Comparison of ENCODE assay signal across 16 cellular contexts in the genomic region with DNA sequence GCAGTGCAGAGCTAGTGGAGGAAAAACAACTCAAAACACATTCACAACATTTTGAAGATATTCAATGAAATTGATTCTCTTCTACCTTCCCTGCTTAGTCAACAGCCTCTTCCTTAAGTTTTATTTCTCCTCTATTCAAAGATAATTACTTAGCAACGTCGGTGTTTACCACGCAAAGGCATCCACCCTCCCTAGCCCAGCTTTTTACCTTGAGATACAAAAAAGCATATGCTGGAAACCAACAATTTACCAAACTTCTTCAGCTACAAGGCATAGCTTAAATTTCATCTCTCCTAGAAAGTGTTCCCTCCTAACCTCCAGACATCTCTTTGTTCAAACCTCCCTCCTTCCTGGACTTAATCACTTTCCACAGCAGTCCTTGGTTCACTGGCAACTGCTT.
DNase-seq lines count a peak whose midpoint lies in the region; ATAC-seq and TF ChIP-seq lines count a peak whose summit lies in the region.
"Had no signal": no experiment of that assay in that cellular context is flagged by ENCODE, and none has a peak within 500 bp of the region (broad histone marks: within the 10 kb centered on the region; RNA-seq: fewer than 3 reads in every experiment).

No MANE protein-coding gene starts in this region.

- H3K4me1 Mint-ChIP-seq in activated CD4-positive, alpha-beta T cell treated with anti-CD3 and anti-CD28 coated beads for 36 hours = peaks cover 48% of the 10 kb centered on the region
- H3K4me1 Mint-ChIP-seq in brain = peaks cover 63% of the 10 kb centered on the region
- H3K4me1 Mint-ChIP-seq in neural progenitor cell = peaks cover 57% of the 10 kb centered on the region
- peaks cover 43% of the 10 kb centered on the region for H3K4me1 Mint-ChIP-seq in activated CD8-positive, alpha-beta memory T cell treated with anti-CD3 and anti-CD28 coated beads, Interleukin-2, amount 10 ng/mL, durations not matched to agents 7 days and 5 days

- H3K9me3 ChIP-seq in Loucy (ENCODE audit: insufficient read depth, low read depth, low read length) = no peaks in the 10 kb centered on the region
- H3K9me3 ChIP-seq in neural progenitor cell (ENCODE audit: low read depth) = no peaks in the 10 kb centered on the region
- H3K9me3 ChIP-seq: adrenal gland, prostate gland, transverse colon had no signal

- H3K27me3 Mint-ChIP-seq in activated CD4-positive, alpha-beta T cell treated with anti-CD3 and anti-CD28 coated beads for 36 hours = peaks cover 31% of the 10 kb centered on the region
- peaks cover 46% of the 10 kb centered on the region for H3K27me3 Mint-ChIP-seq in brain
- H3K27me3 Mint-ChIP-seq in neural progenitor cell (ENCODE audit: insufficient read depth, low read depth) = peaks cover 4% of the 10 kb centered on the region
- peaks cover 70% of the 10 kb centered on the region for H3K27me3 Mint-ChIP-seq in activated CD8-positive, alpha-beta memory T cell treated with anti-CD3 and anti-CD28 coated beads, Interleukin-2, amount 10 ng/mL, durations not matched to agents 7 days and 5 days

- POLR2A ChIA-PET in activated CD4-positive, alpha-beta T cell treated with anti-CD3 and anti-CD28 coated beads for 36 hours (lab: Charles Lee) = no interaction called here

- ATAC-seq in activated CD4-positive, alpha-beta T cell treated with anti-CD3 and anti-CD28 coated beads for 36 hours = no peak
- ATAC-seq in activated CD8-positive, alpha-beta memory T cell treated with anti-CD3 and anti-CD28 coated beads, Interleukin-2, amount 10 ng/mL, durations not matched to agents 7 days and 5 days = no peak

- peak overlapping the region; percentile 85 for H3K4me2 ChIP-seq in Loucy (ENCODE audit: low read depth, low read length, poor library complexity, severe bottlenecking)
- peak overlapping the region; percentile 94 for H3K4me2 ChIP-seq in neural progenitor cell

- H3K4me1 ChIP-seq in Loucy (ENCODE audit: insufficient read depth, low read length, poor library complexity, severe bottlenecking) (peaks cover 47% of the 10 kb centered on the region), neural progenitor cell (peaks cover 57% of the 10 kb centered on the region)

- peak overlapping the region; percentile 64 for H3K9ac ChIP-seq in Loucy (ENCODE audit: low read depth, low read length, poor library complexity, severe bottlenecking)
- no peak overlapping the region for H3K9ac ChIP-seq in neural progenitor cell

- peak overlapping the region; percentile 10 for H3K4me3 Mint-ChIP-seq in activated CD4-positive, alpha-beta T cell treated with anti-CD3 and anti-CD28 coated beads for 36 hours
- peak overlapping the region; percentile 78 to 89 (median 81) for H3K4me3 Mint-ChIP-seq in brain
- peak overlapping the region; percentile 92 for H3K4me3 Mint-ChIP-seq in neural progenitor cell
- H3K4me3 Mint-ChIP-seq in activated CD8-positive, alpha-beta memory T cell treated with anti-CD3 and anti-CD28 coated beads, Interleukin-2, amount 10 ng/mL, durations not matched to agents 7 days and 5 days = no peak overlapping the region

- no peaks in the 10 kb centered on the region for H3K9me3 Mint-ChIP-seq in activated CD4-positive, alpha-beta T cell treated with anti-CD3 and anti-CD28 coated beads for 36 hours (ENCODE audit: low read depth)
- no peaks in the 10 kb centered on the region for H3K9me3 Mint-ChIP-seq in brain
- no peaks in the 10 kb centered on the region for H3K9me3 Mint-ChIP-seq in neural progenitor cell
- H3K9me3 Mint-ChIP-seq in activated CD8-positive, alpha-beta memory T cell treated with anti-CD3 and anti-CD28 coated beads, Interleukin-2, amount 10 ng/mL, durations not matched to agents 7 days and 5 days (ENCODE audit: low read depth) = no peaks in the 10 kb centered on the region

- no peak for TF ChIP-seq CTCF in Loucy (conservative IDR thresholded peaks at IDR 0.05; ENCODE audit: low read length)
- TF ChIP-seq CTCF in brain (conservative IDR thresholded peaks at IDR 0.05) = no peak
- no peak for TF ChIP-seq CTCF in neural progenitor cell (IDR thresholded peaks at IDR 0.05)

- H3K36me3 ChIP-seq in Loucy (ENCODE audit: insufficient read depth, low read length) (no peaks in the 10 kb centered on the region), neural progenitor cell (no peaks in the 10 kb centered on the region)
- H3K36me3 ChIP-seq: adrenal gland, prostate gland, transverse colon had no signal

- H3K27me3 ChIP-seq in Loucy (ENCODE audit: insufficient read depth, low read length, poor library complexity, severe bottlenecking) (peaks cover 3% of the 10 kb centered on the region), neural progenitor cell (peaks cover 10% of the 10 kb centered on the region)

- H3K79me2 ChIP-seq in Loucy (ENCODE audit: insufficient read depth, low read length) = peaks cover 82% of the 10 kb centered on the region
- H3K79me2 ChIP-seq in neural progenitor cell (ENCODE audit: low read depth) = peaks cover 79% of the 10 kb centered on the region

- no peaks in the 10 kb centered on the region for H3F3A ChIP-seq in Loucy (ENCODE audit: low read depth)
- H3F3A ChIP-seq in neural progenitor cell (ENCODE audit: low read depth) = peaks cover 65% of the 10 kb centered on the region

- DNase-seq in activated CD4-positive, alpha-beta T cell treated with anti-CD3 and anti-CD28 coated beads for 36 hours = no peak
- no peak for DNase-seq in activated CD4-positive, alpha-beta T cell treated with anti-CD3 and anti-CD28 coated beads, Interleukin-2, amount 50 U/mL, for 4 hours
- DNase-seq in neural progenitor cell (ENCODE audit: low spot score) (peak; percentile 43), GOT3 (lab: John Stamatoyannopoulos, UW) (no peak), globus pallidus (ENCODE audit: low spot score) (no peak)
- DNase-seq in activated CD8-positive, alpha-beta memory T cell treated with anti-CD3 and anti-CD28 coated beads, Interleukin-2, amount 10 ng/mL, durations not matched to agents 7 days and 5 days = no peak
- DNase-seq: adrenal gland, Karpas-422, mesenchymal stem cell, NCI-H1930, OCI-M1, SW 1271, transverse colon had no signal

- no peaks in the 10 kb centered on the region for H3K9me2 ChIP-seq in Loucy (replicated peaks; ENCODE audit: low read depth, low read length)

- peaks cover 30% of the 10 kb centered on the region for H4K20me1 ChIP-seq in Loucy (ENCODE audit: insufficient read depth, low read length, poor library complexity, severe bottlenecking)
- H4K20me1 ChIP-seq in neural progenitor cell (ENCODE audit: low read depth) = peaks cover 17% of the 10 kb centered on the region

- H2AFZ ChIP-seq in Loucy (ENCODE audit: low read length) = no peak overlapping the region
- H2AFZ ChIP-seq in neural progenitor cell (replicated peaks) = no peak overlapping the region

- CTCF ChIA-PET in activated CD4-positive, alpha-beta T cell treated with anti-CD3 and anti-CD28 coated beads for 36 hours (lab: Charles Lee) = interaction anchor here (0.8 kb wide), 1 partner anchor 24 kb away, joined by 5 read pairs; no protein-coding TSS in a partner anchor
- CTCF ChIA-PET in activated CD8-positive, alpha-beta memory T cell treated with anti-CD3 and anti-CD28 coated beads, Interleukin-2, amount 10 ng/mL, durations not matched to agents 7 days and 5 days (lab: Charles Lee) = no interaction called here

- no peak overlapping the region for H3K27ac Mint-ChIP-seq in activated CD4-positive, alpha-beta T cell treated with anti-CD3 and anti-CD28 coated beads for 36 hours
- peak overlapping the region in 4 of 5 experiments; percentile 9 to 95 (median 48) for H3K27ac Mint-ChIP-seq in brain
- peak overlapping the region; percentile 98 for H3K27ac Mint-ChIP-seq in neural progenitor cell
- no peak overlapping the region for H3K27ac Mint-ChIP-seq in activated CD8-positive, alpha-beta memory T cell treated with anti-CD3 and anti-CD28 coated beads, Interleukin-2, amount 10 ng/mL, durations not matched to agents 7 days and 5 days

- intact Hi-C loops in activated CD4-positive, alpha-beta T cell treated with anti-CD3 and anti-CD28 coated beads for 36 hours (cut with DNase I, micrococcal nuclease) = loop anchor here in 1 of 2 experiments (5.0 kb wide), 2 partner anchors 101 to 374 kb away; a partner anchor contains a TSS

- H3K27ac ChIP-seq in neural progenitor cell = no peak overlapping the region
- H3K27ac ChIP-seq: adrenal gland, prostate gland, transverse colon had no signal

- H3K4me3 ChIP-seq in Loucy (ENCODE audit: low read length, poor library complexity, severe bottlenecking) = peak overlapping the region; percentile 89
- peak overlapping the region; percentile 81 for H3K4me3 ChIP-seq in neural progenitor cell
- H3K4me3 ChIP-seq: prostate gland, transverse colon had no signal

- peaks cover 2% of the 10 kb centered on the region for H3K36me3 Mint-ChIP-seq in activated CD4-positive, alpha-beta T cell treated with anti-CD3 and anti-CD28 coated beads for 36 hours (ENCODE audit: low read depth)
- H3K36me3 Mint-ChIP-seq in brain = peaks cover 3% of the 10 kb centered on the region
- H3K36me3 Mint-ChIP-seq in neural progenitor cell = peaks cover 6% of the 10 kb centered on the region
- H3K36me3 Mint-ChIP-seq in activated CD8-positive, alpha-beta memory T cell treated with anti-CD3 and anti-CD28 coated beads, Interleukin-2, amount 10 ng/mL, durations not matched to agents 7 days and 5 days = no peaks in the 10 kb centered on the region

Comparison
In these comparisons a context has a peak if more than half of its experiments do, and no peak if none do; other contexts are left out.
1. H3K27ac Mint-ChIP-seq: peak in brain (4 of 5) and neural progenitor cell (single experiment); none in activated CD4-positive, alpha-beta T cell treated with anti-CD3 and anti-CD28 coated beads for 36 hours (single experiment) and activated CD8-positive, alpha-beta memory T cell treated with anti-CD3 and anti-CD28 coated beads, Interleukin-2, amount 10 ng/mL, durations not matched to agents 7 days and 5 days (single experiment).